1 cellular context compared by ENCODE assay signal in genomic region chr1:200749090-200749489, GRCh38.
TF ChIP-seq lines count a peak whose summit lies in the region.

No MANE protein-coding gene starts in this region.

TF ChIP-seq in GM12878, 131 proteins besides CTCF, POLR2A, EP300 and RAD21 (continued from another document):
- no peak for TF ChIP-seq E4F1 (IDR thresholded peaks at IDR 0.05; ENCODE audit: borderline replicate concordance, partially characterized antibody)
- TF ChIP-seq ZNF207 (IDR thresholded peaks at IDR 0.05; ENCODE audit: borderline replicate concordance) = no peak
- no peak for TF ChIP-seq HDGF (IDR thresholded peaks at IDR 0.05)
- TF ChIP-seq HDAC6 (IDR thresholded peaks at IDR 0.05; ENCODE audit: unreplicated experiment) = no peak
- no peak for TF ChIP-seq TARDBP (IDR thresholded peaks at IDR 0.05; ENCODE audit: borderline replicate concordance)
- no peak for TF ChIP-seq SKIL (IDR thresholded peaks at IDR 0.05; ENCODE audit: low read depth, poor library complexity, severe bottlenecking)
- TF ChIP-seq CBX3 (IDR thresholded peaks at IDR 0.05; ENCODE audit: borderline replicate concordance, low read depth) = no peak
- TF ChIP-seq SUPT20H (IDR thresholded peaks at IDR 0.05; ENCODE audit: borderline replicate concordance, control insufficient read depth, low read depth, low read length) = no peak
- no peak for TF ChIP-seq TBL1XR1 (IDR thresholded peaks at IDR 0.05; ENCODE audit: low read depth, low read length)
- no peak for TF ChIP-seq GABPA (IDR thresholded peaks at IDR 0.05; ENCODE audit: low read depth)
- TF ChIP-seq NFYA (IDR thresholded peaks at IDR 0.05; ENCODE audit: borderline replicate concordance, low read depth, low read length) = no peak
TF ChIP-seq in GM12878: peak in this region for 0.
